12 cellular contexts compared by ENCODE assay signal in genomic region chr1:31920986-31921385, GRCh38. TPM values are rescaled to one million over a fixed set of nuclear protein-coding genes. Genes with fewer than 3 reads are reported as not detected.
DNase-seq lines count a peak whose midpoint lies in the region; ATAC-seq lines count a peak whose summit lies in the region.
"Had no signal": no experiment of that assay in that cellular context is flagged by ENCODE, and none has a peak within 500 bp of the region (broad histone marks: within the 10 kb centered on the region; RNA-seq: fewer than 3 reads in every experiment).

No MANE protein-coding gene starts in this region.

- H3K4me1 Mint-ChIP-seq in activated T-cell treated with anti-CD3 and anti-CD28 coated beads, Interleukin-2, amount 50 U/mL, for 72 hours (ENCODE audit: low read depth), result peaks cover 77% of the 10 kb centered on the region
- peaks cover 73% of the 10 kb centered on the region for H3K4me1 Mint-ChIP-seq in stimulated activated naive CD8-positive, alpha-beta T cell treated with anti-CD3 and anti-CD28 coated beads, Interleukin-15, amount 100 ng/mL, for 72 hours

- H3K9me3 Mint-ChIP-seq in activated T-cell treated with anti-CD3 and anti-CD28 coated beads, Interleukin-2, amount 50 U/mL, for 72 hours, result peaks cover 0 to 2% of the 10 kb centered on the region in 2 donors
- H3K9me3 Mint-ChIP-seq in stimulated activated naive CD8-positive, alpha-beta T cell treated with anti-CD3 and anti-CD28 coated beads, Interleukin-15, amount 100 ng/mL, for 72 hours, result peaks cover 0 to 7% of the 10 kb centered on the region in 2 donors
- H3K9me3 Mint-ChIP-seq: neural crest cell had no signal

- ATAC-seq in activated T-cell treated with anti-CD3 and anti-CD28 coated beads, Interleukin-2, amount 50 U/mL, for 72 hours (replicated peaks in 1 of 2), result no peak
- no peak for ATAC-seq in stimulated activated naive CD8-positive, alpha-beta T cell treated with anti-CD3 and anti-CD28 coated beads, Interleukin-15, amount 100 ng/mL, for 72 hours
- ATAC-seq in GM21381 (IDR thresholded peaks at IDR 0.05; ENCODE audit: unreplicated experiment), result no peak

- H3K27ac Mint-ChIP-seq in activated T-cell treated with anti-CD3 and anti-CD28 coated beads, Interleukin-2, amount 50 U/mL, for 72 hours, result peak overlapping the region; percentile 98
- H3K27ac Mint-ChIP-seq in stimulated activated naive CD8-positive, alpha-beta T cell treated with anti-CD3 and anti-CD28 coated beads, Interleukin-15, amount 100 ng/mL, for 72 hours, result peak overlapping the region; percentile 71 to 76

- H3K4me3 Mint-ChIP-seq in activated T-cell treated with anti-CD3 and anti-CD28 coated beads, Interleukin-2, amount 50 U/mL, for 72 hours, result peak overlapping the region in 1 of 2 donors; percentile 70
- H3K4me3 Mint-ChIP-seq in stimulated activated naive CD8-positive, alpha-beta T cell treated with anti-CD3 and anti-CD28 coated beads, Interleukin-15, amount 100 ng/mL, for 72 hours, result peak overlapping the region; percentile 3 to 64
- H3K4me3 Mint-ChIP-seq: neural crest cell had no signal

- no peaks in the 10 kb centered on the region for H3K27me3 Mint-ChIP-seq in activated T-cell treated with anti-CD3 and anti-CD28 coated beads, Interleukin-2, amount 50 U/mL, for 72 hours (ENCODE audit: low read depth)
- H3K27me3 Mint-ChIP-seq in stimulated activated naive CD8-positive, alpha-beta T cell treated with anti-CD3 and anti-CD28 coated beads, Interleukin-15, amount 100 ng/mL, for 72 hours, result no peaks in the 10 kb centered on the region

- no peak for DNase-seq in activated T-cell treated with anti-CD3 and anti-CD28 coated beads, Interleukin-2, amount 50 U/mL, for 72 hours
- no peak for DNase-seq in activated T-cell treated with anti-CD3 and anti-CD28 coated beads, Interleukin-2, amount 50 U/mL, for 48 hours
- peak; percentile 73 for DNase-seq in SKM-1 treated with dmso at 0.1 percent for 144 hours (lab: John Stamatoyannopoulos, UW; ENCODE audit: unreplicated experiment)
- DNase-seq in fibroblast of peridontal ligament (ENCODE audit: extremely low read depth), result peak; percentile 38
- DNase-seq in stimulated activated naive CD8-positive, alpha-beta T cell treated with anti-CD3 and anti-CD28 coated beads, Interleukin-15, amount 100 ng/mL, for 72 hours, result no peak
- DNase-seq in stimulated activated CD8-positive, alpha-beta memory T cell treated with anti-CD3 and anti-CD28 coated beads, Interleukin-4, amount 100 ng/mL, for 48 hours, result no peak
- DNase-seq in ureter (ENCODE audit: low spot score), result no peak
- DNase-seq: BE2C; HCEC 1CT; stimulated activated CD4-positive, alpha-beta T cell treated with anti-CD3 and anti-CD28 coated beads, Interleukin-12 subunit alpha, Interleukin-12 subunit beta, amount 100 ng/mL, for 4 hours had no signal

- peaks cover 4 to 40% of the 10 kb centered on the region in 2 donors for H3K36me3 Mint-ChIP-seq in activated T-cell treated with anti-CD3 and anti-CD28 coated beads, Interleukin-2, amount 50 U/mL, for 72 hours (ENCODE audit: insufficient read depth in 2 of 2)

RNA-seq across cellular contexts. Expression of gene PTP4A2, which starts 17.2 kb away (rescaled TPM):
- total RNA-seq in activated T-cell treated with anti-CD3 and anti-CD28 coated beads, Interleukin-2, amount 50 U/mL, for 72 hours, result 100 to 1,000 TPM; 437 to 541 TPM
- 416 TPM for total RNA-seq in ureter

Comparison
In these comparisons a context has a peak if more than half of its experiments do, and no peak if none do; other contexts are left out.
1. DNase-seq: peak in SKM-1 treated with dmso at 0.1 percent for 144 hours (single experiment) and fibroblast of peridontal ligament (single experiment); none in activated T-cell treated with anti-CD3 and anti-CD28 coated beads, Interleukin-2, amount 50 U/mL, for 72 hours (0 of 2), activated T-cell treated with anti-CD3 and anti-CD28 coated beads, Interleukin-2, amount 50 U/mL, for 48 hours (0 of 2), stimulated activated naive CD8-positive, alpha-beta T cell treated with anti-CD3 and anti-CD28 coated beads, Interleukin-15, amount 100 ng/mL, for 72 hours (0 of 2), stimulated activated CD8-positive, alpha-beta memory T cell treated with anti-CD3 and anti-CD28 coated beads, Interleukin-4, amount 100 ng/mL, for 48 hours (single experiment) and ureter (single experiment).